ENCODE assay signal across 37 cellular contexts in genomic region chr11:132850106-132850505, GRCh38.
"Had no signal": no experiment of that assay in that cellular context is flagged by ENCODE, and none has a peak within 500 bp of the region (broad histone marks: within the 10 kb centered on the region; RNA-seq: fewer than 3 reads in every experiment).

No MANE protein-coding gene starts in this region.

- DNase-seq: activated CD4-positive, alpha-beta memory T cell treated with anti-CD3 and anti-CD28 coated beads, Interleukin-2, amount 10 ng/mL, durations not matched to agents 7 days and 5 days; activated CD4-positive, alpha-beta T cell treated with anti-CD3 and anti-CD28 coated beads for 1 hour; activated CD4-positive, alpha-beta T cell treated with anti-CD3 and anti-CD28 coated beads for 36 hours; activated CD4-positive, alpha-beta T cell treated with anti-CD3 and anti-CD28 coated beads for 48 hours; activated CD4-positive, alpha-beta T cell treated with anti-CD3 and anti-CD28 coated beads, Interleukin-2, amount 10 ng/mL, durations not matched to agents 7 days and 5 days; activated CD4-positive, alpha-beta T cell treated with anti-CD3 and anti-CD28 coated beads, Interleukin-2, amount 50 U/mL, for 48 hours; activated CD4-positive, CD25-positive, alpha-beta regulatory T cell; activated CD8-positive, alpha-beta memory T cell treated with anti-CD3 and anti-CD28 coated beads for 24 hours; activated CD8-positive, alpha-beta memory T cell treated with anti-CD3 and anti-CD28 coated beads, Interleukin-2, amount 10 ng/mL, durations not matched to agents 7 days and 5 days; activated CD8-positive, alpha-beta memory T cell treated with anti-CD3 and anti-CD28 coated beads, Interleukin-2, amount 50 U/mL, for 48 hours; activated CD8-positive, alpha-beta T cell treated with anti-CD3 and anti-CD28 coated beads, Interleukin-2, amount 10 ng/mL, durations not matched to agents 7 days and 5 days; activated effector memory CD4-positive, alpha-beta T cell treated with Interleukin-2 at 50 U/mL for 16 hours; activated gamma-delta T cell; activated naive CD4-positive, alpha-beta T cell treated with anti-CD3 and anti-CD28 coated beads, Interleukin-2, amount 10 ng/mL, durations not matched to agents 7 days and 5 days; activated naive CD4-positive, alpha-beta T cell treated with Interleukin-2 at 50 U/mL for 16 hours; activated naive CD8-positive, alpha-beta T cell treated with anti-CD3 and anti-CD28 coated beads, Interleukin-2, amount 10 ng/mL, durations not matched to agents 7 days and 5 days; activated naive CD8-positive, alpha-beta T cell treated with anti-CD3 and anti-CD28 coated beads, Interleukin-2, amount 50 U/mL, for 24 hours; activated T-cell treated with anti-CD3 and anti-CD28 coated beads, Interleukin-2, amount 50 U/mL, for 24 hours; activated T-cell treated with anti-CD3 and anti-CD28 coated beads, Interleukin-2, amount 50 U/mL, for 48 hours; amygdala; anterior cingulate cortex; body of pancreas; brain microvascular endothelial cell; central memory CD4-positive, alpha-beta T cell; T-helper 2 cell; T-helper 9 cell; WERI-Rb-1 had no signal

- H3K27me3 ChIP-seq: ascending aorta, body of pancreas, brain microvascular endothelial cell, breast epithelium had no signal

- FAIRE-seq: colon, TTC549 had no signal

- H3K27me3 Mint-ChIP-seq: activated CD4-positive, alpha-beta memory T cell treated with anti-CD3 and anti-CD28 coated beads, Interleukin-2, amount 10 ng/mL, durations not matched to agents 7 days and 5 days; activated CD4-positive, alpha-beta T cell treated with anti-CD3 and anti-CD28 coated beads, Interleukin-2, amount 10 ng/mL, durations not matched to agents 7 days and 5 days; activated CD8-positive, alpha-beta memory T cell treated with anti-CD3 and anti-CD28 coated beads, Interleukin-2, amount 10 ng/mL, durations not matched to agents 7 days and 5 days; activated naive CD4-positive, alpha-beta T cell treated with anti-CD3 and anti-CD28 coated beads, Interleukin-2, amount 10 ng/mL, durations not matched to agents 7 days and 5 days; activated naive CD4-positive, alpha-beta T cell treated with anti-CD3 and anti-CD28 coated beads, Interleukin-2, amount 50 U/mL, for 24 hours; activated naive CD8-positive, alpha-beta T cell; activated naive CD8-positive, alpha-beta T cell treated with anti-CD3 and anti-CD28 coated beads, Interleukin-2, amount 10 ng/mL, durations not matched to agents 7 days and 5 days; activated naive CD8-positive, alpha-beta T cell treated with anti-CD3 and anti-CD28 coated beads, Interleukin-2, amount 50 U/mL, for 24 hours; activated T-cell treated with anti-CD3 and anti-CD28 coated beads, Interleukin-2, amount 50 U/mL, for 24 hours had no signal

- H3K9me3 Mint-ChIP-seq: activated naive CD4-positive, alpha-beta T cell treated with anti-CD3 and anti-CD28 coated beads, Interleukin-2, amount 10 ng/mL, durations not matched to agents 7 days and 5 days; activated naive CD4-positive, alpha-beta T cell treated with anti-CD3 and anti-CD28 coated beads, Interleukin-2, amount 50 U/mL, for 24 hours; activated naive CD8-positive, alpha-beta T cell treated with anti-CD3 and anti-CD28 coated beads, Interleukin-2, amount 10 ng/mL, durations not matched to agents 7 days and 5 days; activated naive CD8-positive, alpha-beta T cell treated with anti-CD3 and anti-CD28 coated beads, Interleukin-2, amount 50 U/mL, for 24 hours; activated T-cell treated with anti-CD3 and anti-CD28 coated beads, Interleukin-2, amount 50 U/mL, for 24 hours; activated T-helper 2 cell treated with anti-CD3 and anti-CD28 coated beads, Interferon-gamma antibody, Interleukin-2, Interleukin-4, amounts not matched to agents 10 μg/mL and 5 μg/mL and 100 μg/mL, durations not matched to agents 14 hours and 24 hours and 36 hours; T-helper 1 cell treated with Interleukin-12 subunit alpha and Interleukin-12 subunit beta and Interleukin-4 antibody, amounts not matched to agents 30 μg/mL and 1 μg/mL, for 36 hours; T-helper 2 cell treated with Interferon-gamma antibody and Interleukin-4, amounts not matched to agents 5 μg/mL and 100 μg/mL, for 36 hours had no signal

- H3K9me3 ChIP-seq: ascending aorta, body of pancreas had no signal

- H3K4me1 Mint-ChIP-seq: activated CD4-positive, alpha-beta memory T cell treated with anti-CD3 and anti-CD28 coated beads, Interleukin-2, amount 10 ng/mL, durations not matched to agents 7 days and 5 days; activated CD4-positive, alpha-beta T cell treated with anti-CD3 and anti-CD28 coated beads for 36 hours; activated CD4-positive, alpha-beta T cell treated with anti-CD3 and anti-CD28 coated beads, Interleukin-2, amount 10 ng/mL, durations not matched to agents 7 days and 5 days; activated CD8-positive, alpha-beta memory T cell treated with anti-CD3 and anti-CD28 coated beads, Interleukin-2, amount 10 ng/mL, durations not matched to agents 7 days and 5 days; activated naive CD4-positive, alpha-beta T cell treated with anti-CD3 and anti-CD28 coated beads, Interleukin-2, amount 10 ng/mL, durations not matched to agents 7 days and 5 days; activated naive CD4-positive, alpha-beta T cell treated with anti-CD3 and anti-CD28 coated beads, Interleukin-2, amount 50 U/mL, for 24 hours; activated naive CD8-positive, alpha-beta T cell treated with anti-CD3 and anti-CD28 coated beads, Interleukin-2, amount 10 ng/mL, durations not matched to agents 7 days and 5 days; activated naive CD8-positive, alpha-beta T cell treated with anti-CD3 and anti-CD28 coated beads, Interleukin-2, amount 50 U/mL, for 24 hours had no signal

- H3K36me3 Mint-ChIP-seq: activated CD8-positive, alpha-beta memory T cell treated with anti-CD3 and anti-CD28 coated beads, Interleukin-2, amount 10 ng/mL, durations not matched to agents 7 days and 5 days; activated naive CD4-positive, alpha-beta T cell treated with anti-CD3 and anti-CD28 coated beads, Interleukin-2, amount 10 ng/mL, durations not matched to agents 7 days and 5 days; activated naive CD4-positive, alpha-beta T cell treated with anti-CD3 and anti-CD28 coated beads, Interleukin-2, amount 50 U/mL, for 24 hours; activated naive CD8-positive, alpha-beta T cell; activated naive CD8-positive, alpha-beta T cell treated with anti-CD3 and anti-CD28 coated beads, Interleukin-2, amount 10 ng/mL, durations not matched to agents 7 days and 5 days had no signal

- H3K27ac ChIP-seq: ascending aorta, body of pancreas, brain microvascular endothelial cell, breast epithelium, WERI-Rb-1 had no signal

- H3K4me1 ChIP-seq: ascending aorta, body of pancreas, breast epithelium had no signal

- H3K36me3 ChIP-seq: ascending aorta, brain microvascular endothelial cell, breast epithelium, WERI-Rb-1 had no signal

- H3K27ac Mint-ChIP-seq: activated CD4-positive, alpha-beta memory T cell treated with anti-CD3 and anti-CD28 coated beads, Interleukin-2, amount 10 ng/mL, durations not matched to agents 7 days and 5 days; activated CD4-positive, alpha-beta T cell treated with anti-CD3 and anti-CD28 coated beads for 36 hours; activated CD4-positive, alpha-beta T cell treated with anti-CD3 and anti-CD28 coated beads, Interleukin-2, amount 10 ng/mL, durations not matched to agents 7 days and 5 days; activated CD8-positive, alpha-beta memory T cell treated with anti-CD3 and anti-CD28 coated beads, Interleukin-2, amount 10 ng/mL, durations not matched to agents 7 days and 5 days; activated CD8-positive, alpha-beta T cell treated with anti-CD3 and anti-CD28 coated beads, Interleukin-2, amount 10 ng/mL, durations not matched to agents 7 days and 5 days; activated naive CD4-positive, alpha-beta T cell treated with anti-CD3 and anti-CD28 coated beads, Interleukin-2, amount 10 ng/mL, durations not matched to agents 7 days and 5 days; activated naive CD4-positive, alpha-beta T cell treated with anti-CD3 and anti-CD28 coated beads, Interleukin-2, amount 50 U/mL, for 24 hours; activated naive CD8-positive, alpha-beta T cell; activated naive CD8-positive, alpha-beta T cell treated with anti-CD3 and anti-CD28 coated beads, Interleukin-2, amount 10 ng/mL, durations not matched to agents 7 days and 5 days; activated naive CD8-positive, alpha-beta T cell treated with anti-CD3 and anti-CD28 coated beads, Interleukin-2, amount 50 U/mL, for 24 hours; activated T-cell treated with anti-CD3 and anti-CD28 coated beads, Interleukin-2, amount 50 U/mL, for 24 hours; activated T-helper 2 cell treated with anti-CD3 and anti-CD28 coated beads, Interferon-gamma antibody, Interleukin-2, Interleukin-4, amounts not matched to agents 10 μg/mL and 5 μg/mL and 100 μg/mL, durations not matched to agents 14 hours and 24 hours and 36 hours; T-helper 1 cell treated with Interleukin-12 subunit alpha and Interleukin-12 subunit beta and Interleukin-4 antibody, amounts not matched to agents 30 μg/mL and 1 μg/mL, for 36 hours; T-helper 2 cell treated with Interferon-gamma antibody and Interleukin-4, amounts not matched to agents 5 μg/mL and 100 μg/mL, for 36 hours; WTC11 had no signal

- H3K4me3 ChIP-seq: ascending aorta, body of pancreas, breast epithelium had no signal

- H3K4me3 Mint-ChIP-seq: activated CD4-positive, alpha-beta memory T cell treated with anti-CD3 and anti-CD28 coated beads, Interleukin-2, amount 10 ng/mL, durations not matched to agents 7 days and 5 days; activated CD4-positive, alpha-beta T cell treated with anti-CD3 and anti-CD28 coated beads for 36 hours; activated CD4-positive, alpha-beta T cell treated with anti-CD3 and anti-CD28 coated beads, Interleukin-2, amount 10 ng/mL, durations not matched to agents 7 days and 5 days; activated CD8-positive, alpha-beta memory T cell treated with anti-CD3 and anti-CD28 coated beads, Interleukin-2, amount 10 ng/mL, durations not matched to agents 7 days and 5 days; activated CD8-positive, alpha-beta T cell treated with anti-CD3 and anti-CD28 coated beads, Interleukin-2, amount 10 ng/mL, durations not matched to agents 7 days and 5 days; activated naive CD4-positive, alpha-beta T cell treated with anti-CD3 and anti-CD28 coated beads, Interleukin-2, amount 10 ng/mL, durations not matched to agents 7 days and 5 days; activated naive CD4-positive, alpha-beta T cell treated with anti-CD3 and anti-CD28 coated beads, Interleukin-2, amount 50 U/mL, for 24 hours; activated naive CD8-positive, alpha-beta T cell; activated naive CD8-positive, alpha-beta T cell treated with anti-CD3 and anti-CD28 coated beads, Interleukin-2, amount 10 ng/mL, durations not matched to agents 7 days and 5 days; activated naive CD8-positive, alpha-beta T cell treated with anti-CD3 and anti-CD28 coated beads, Interleukin-2, amount 50 U/mL, for 24 hours; activated T-cell treated with anti-CD3 and anti-CD28 coated beads, Interleukin-2, amount 50 U/mL, for 24 hours; T-helper 1 cell treated with Interleukin-12 subunit alpha and Interleukin-12 subunit beta and Interleukin-4 antibody, amounts not matched to agents 30 μg/mL and 1 μg/mL, for 36 hours; T-helper 2 cell treated with Interferon-gamma antibody and Interleukin-4, amounts not matched to agents 5 μg/mL and 100 μg/mL, for 36 hours; WTC11 had no signal
